9 cellular contexts compared by ENCODE assay signal in the genomic region with DNA sequence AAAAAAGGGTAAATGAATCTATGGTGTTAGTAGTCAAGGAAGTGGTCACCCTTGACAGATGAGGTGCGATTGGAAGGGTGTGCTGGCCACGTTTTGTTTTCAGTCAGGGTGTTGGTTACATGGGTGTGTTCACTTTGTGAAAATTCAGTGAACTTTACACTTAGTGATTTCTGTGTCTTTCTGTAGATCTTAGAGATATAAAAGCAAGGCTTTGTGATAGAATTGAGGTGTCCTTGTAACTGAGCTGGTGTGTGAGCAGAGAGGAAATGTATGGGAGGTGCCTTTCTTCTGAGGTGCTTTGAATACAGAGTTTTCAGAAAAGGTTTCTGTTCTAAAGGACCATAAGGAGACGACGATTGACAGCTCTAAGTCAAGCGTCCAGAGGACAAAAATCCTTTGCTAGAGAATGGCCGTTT.
A peak's percentile ranks its signal among the peaks of the same experiment; 100 is the strongest.
DNase-seq lines count a peak whose midpoint lies in the region; ATAC-seq and TF ChIP-seq lines count a peak whose summit lies in the region.
"Had no signal": no experiment of that assay in that cellular context is flagged by ENCODE, and none has a peak within 500 bp of the region (broad histone marks: within the 10 kb centered on the region; RNA-seq: fewer than 3 reads in every experiment).

No MANE protein-coding gene starts in this region.

- no peak overlapping the region for H2BK5ac ChIP-seq in IMR-90 (ENCODE audit: low read depth, low read length, poor library complexity, severe bottlenecking)

- no peaks in the 10 kb centered on the region for H3K27me3 ChIP-seq in CD8-positive, alpha-beta memory T cell (ENCODE audit: insufficient read depth, low read length, poor library complexity, severe bottlenecking)
- H3K27me3 ChIP-seq in IMR-90 (ENCODE audit: control insufficient read depth, insufficient read depth, low read length) = no peaks in the 10 kb centered on the region
- H3K27me3 ChIP-seq in endodermal cell (ENCODE audit: control insufficient read depth, insufficient read depth, low read length, poor library complexity, severe bottlenecking) = no peaks in the 10 kb centered on the region

- H3K14ac ChIP-seq in IMR-90 (replicated peaks; ENCODE audit: low read depth, low read length) = 0 out of 2 replicates have a peak overlapping the region, but pooled peaks have one; percentile 15

- H3K4me1 ChIP-seq in CD8-positive, alpha-beta memory T cell (ENCODE audit: insufficient read depth, low read length) = peaks cover 69% of the 10 kb centered on the region
- H3K4me1 ChIP-seq in IMR-90 (ENCODE audit: control insufficient read depth, insufficient read depth, low read length) (peaks cover 5% of the 10 kb centered on the region; the same call in 1 of the 2 replicates), endodermal cell (ENCODE audit: control insufficient read depth, insufficient read depth, low read length) (no peaks in the 10 kb centered on the region)

- H4K20me1 ChIP-seq in IMR-90 (ENCODE audit: insufficient read depth, low read length) = no peaks in the 10 kb centered on the region

- H3K9me3 ChIP-seq in CD8-positive, alpha-beta memory T cell (ENCODE audit: low read length) = no peaks in the 10 kb centered on the region
- no peaks in the 10 kb centered on the region for H3K9me3 ChIP-seq in IMR-90 (ENCODE audit: control insufficient read depth, insufficient read depth, low read length)
- no peaks in the 10 kb centered on the region for H3K9me3 ChIP-seq in endodermal cell (ENCODE audit: control insufficient read depth, low read length)

- 0 out of 4 replicates have a peak, but pooled peaks cover 0 to 3% of the 10 kb centered on the region in 2 experiments for H3K79me1 ChIP-seq in IMR-90 (ENCODE audit: low read depth in 1 of 2, low read length in 2 of 2)

- no peaks in the 10 kb centered on the region for H3K36me3 ChIP-seq in CD8-positive, alpha-beta memory T cell (ENCODE audit: insufficient read depth, low read length)
- H3K36me3 ChIP-seq in IMR-90 (ENCODE audit: control insufficient read depth, insufficient read depth, low read length) = peaks cover 2% of the 10 kb centered on the region; the same call in 1 of the 2 replicates
- peaks cover 5% of the 10 kb centered on the region for H3K36me3 ChIP-seq in endodermal cell (ENCODE audit: control insufficient read depth, insufficient read depth, low read length)

- no peaks in the 10 kb centered on the region for H3K9me3 Mint-ChIP-seq in CD8-positive, alpha-beta memory T cell
- H3K9me3 Mint-ChIP-seq in endodermal cell = no peaks in the 10 kb centered on the region

- H4K5ac ChIP-seq in IMR-90 (ENCODE audit: low read depth, low read length) = no peak overlapping the region

- H3K18ac ChIP-seq in IMR-90 (ENCODE audit: low read depth, low read length) = no peak overlapping the region

- H3K56ac ChIP-seq in IMR-90 (ENCODE audit: extremely low read depth, insufficient read depth, low read length) = no peak overlapping the region

- no CpG with 5 or more reads among the region's 6 CpGs for WGBS in IMR-90 (ENCODE audit: extremely low coverage in 2 of 2, insufficient read length in 1 of 2), 2 experiments
- 92% methylated on average over 6 of the region's 6 CpGs for WGBS in endodermal cell (ENCODE audit: insufficient coverage in 1 of 2, insufficient read length in 1 of 2), 2 experiments

- H2AFZ ChIP-seq in IMR-90 (replicated peaks; ENCODE audit: low read length, poor library complexity) = no peak overlapping the region

- no peak overlapping the region for H2BK20ac ChIP-seq in IMR-90 (ENCODE audit: low read depth, low read length)

- H2BK120ac ChIP-seq in IMR-90 (ENCODE audit: low read depth, low read length) = no peak overlapping the region

- POLR2A ChIA-PET in CD8-positive, alpha-beta memory T cell (lab: Charles Lee) = interaction anchor here (1.2 kb wide), 1 partner anchor 44 kb away, joined by 5 read pairs; no protein-coding TSS in a partner anchor
- POLR2A ChIA-PET in IMR-90 (lab: Charles Lee; ENCODE audit: unreplicated experiment) = no interaction called here

- no peak for TF ChIP-seq RAD21 in IMR-90 (IDR thresholded peaks at IDR 0.05; ENCODE audit: low read length)

- H3K36me3 Mint-ChIP-seq in CD8-positive, alpha-beta memory T cell = peaks cover 8 to 34% (median 8%) of the 10 kb centered on the region in 3 donors
- H3K36me3 Mint-ChIP-seq in endodermal cell (ENCODE audit: low read depth) = peaks cover 25% of the 10 kb centered on the region

- ATAC-seq in GM21526 (IDR thresholded peaks at IDR 0.05; ENCODE audit: low FRiP score, unreplicated experiment) (peak; percentile 70), IMR-90 (ENCODE audit: low read depth) (no peak)

- TF ChIP-seq CTCF in IMR-90 (conservative IDR thresholded peaks at IDR 0.05; ENCODE audit: low read depth, low read length) (no peak), endodermal cell (conservative IDR thresholded peaks at IDR 0.05) (no peak)

- peak overlapping the region; percentile 35 to 79 (median 70) for H3K4me3 Mint-ChIP-seq in CD8-positive, alpha-beta memory T cell
- H3K4me3 Mint-ChIP-seq in endodermal cell = no peak overlapping the region

- H3K9me1 ChIP-seq in IMR-90 (ENCODE audit: insufficient read depth, low read length) = no peaks in the 10 kb centered on the region

- H4K8ac ChIP-seq in IMR-90 (ENCODE audit: low read depth in 2 of 2, low read length in 2 of 2) = no peak overlapping the region

- H3K4me3 ChIP-seq in CD8-positive, alpha-beta memory T cell (ENCODE audit: low read length) = peak overlapping the region; percentile 7
- no peak overlapping the region for H3K4me3 ChIP-seq in IMR-90 (ENCODE audit: insufficient read depth, low read depth, low read length)
- no peak overlapping the region for H3K4me3 ChIP-seq in endodermal cell (ENCODE audit: low read length)

- TF ChIP-seq POLR2A in IMR-90 (IDR thresholded peaks at IDR 0.05; ENCODE audit: low read depth, low read length) = no peak

- no peak overlapping the region for H4K91ac ChIP-seq in IMR-90 (ENCODE audit: insufficient read depth, low read depth, low read length)

- intact Hi-C loops in IMR-90 (cut with micrococcal nuclease) = no loop called here

- dilution Hi-C loops in IMR-90 (cut with HindIII; ENCODE audit: low sequenced_read_pairs, unreplicated experiment) = no loop called here

- H3K27ac Mint-ChIP-seq in CD8-positive, alpha-beta memory T cell = peak overlapping the region; percentile 72 to 97 (median 90)
- peak overlapping the region; percentile 41 for H3K27ac Mint-ChIP-seq in endodermal cell

- no peak overlapping the region for H2BK15ac ChIP-seq in IMR-90 (ENCODE audit: low read depth, low read length)

- CTCF ChIA-PET in CD8-positive, alpha-beta memory T cell (lab: Charles Lee) = interaction anchor here (1.0 to 2.1 kb wide), 2 partner anchors 91 to 150 kb away, joined by 3 to 4 read pairs; a partner anchor contains a TSS
- CTCF ChIA-PET in IMR-90 (lab: Yijun Ruan, JAX) = no interaction called here

- H3K4me1 Mint-ChIP-seq in CD8-positive, alpha-beta memory T cell = peaks cover 79 to 95% (median 90%) of the 10 kb centered on the region in 3 donors
- H3K4me1 Mint-ChIP-seq in endodermal cell = peaks cover 14% of the 10 kb centered on the region

- in situ Hi-C loops in IMR-90 (cut with MboI; ENCODE audit: low sequenced_read_pairs) = no loop called here

- H3K9ac ChIP-seq in IMR-90 (ENCODE audit: low read depth, low read length) = no peak overlapping the region
- H3K9ac ChIP-seq in endodermal cell (ENCODE audit: extremely low read depth, low read length, poor library complexity, severe bottlenecking) = no peak overlapping the region

- DNase-seq in CD8-positive, alpha-beta memory T cell = peak; percentile 26 to 86 (median 82)
- no peak for DNase-seq in IMR-90
- no peak for DNase-seq in endodermal cell
- DNase-seq in NCI-H2029 (lab: John Stamatoyannopoulos, UW) = no peak
- DNase-seq in HuH-7.5 (ENCODE audit: low spot score) = no peak
- DNase-seq in OCI-M2 (lab: John Stamatoyannopoulos, UW; ENCODE audit: unreplicated experiment) = no peak
- DNase-seq in SHP77 treated with DMSO at 0.1 percent for 48 hours (lab: John Stamatoyannopoulos, UW) = no peak
- DNase-seq: DND-41 had no signal

- H2AK5ac ChIP-seq in IMR-90 (ENCODE audit: low read depth, low read length) = no peak overlapping the region

- no peaks in the 10 kb centered on the region for H3K27me3 Mint-ChIP-seq in CD8-positive, alpha-beta memory T cell
- no peaks in the 10 kb centered on the region for H3K27me3 Mint-ChIP-seq in endodermal cell (ENCODE audit: insufficient read depth)

- H3K23ac ChIP-seq in IMR-90 (ENCODE audit: low read depth, low read length) = no peak overlapping the region

- peak overlapping the region; percentile 52 for H3K27ac ChIP-seq in CD8-positive, alpha-beta memory T cell (ENCODE audit: low read depth, low read length)
- H3K27ac ChIP-seq in IMR-90 (ENCODE audit: insufficient read depth, low read length) (no peak overlapping the region), endodermal cell (ENCODE audit: low read depth, low read length) (no peak overlapping the region)

- no peak overlapping the region for H2AK9ac ChIP-seq in IMR-90 (replicated peaks; ENCODE audit: low read depth, low read length, poor library complexity)

- no TSS peak for BruUV-seq in IMR-90 (replicated peaks; lab: Mats Ljungman, UMichigan)

- H3K4me2 ChIP-seq in IMR-90 (ENCODE audit: low read depth, low read length) = no peak overlapping the region

- no peak overlapping the region for H3K4ac ChIP-seq in IMR-90 (ENCODE audit: low read depth, low read length)

TF ChIP-seq in IMR-90, 13 proteins besides CTCF, POLR2A, EP300 and RAD21 (continues in another document):
- TF ChIP-seq BHLHE40 (IDR thresholded peaks at IDR 0.05; ENCODE audit: low read depth, low read length) = no peak
- no peak for TF ChIP-seq MXI1 (IDR thresholded peaks at IDR 0.05; ENCODE audit: borderline replicate concordance, low read depth, low read length)
- no peak for TF ChIP-seq CHD1 (IDR thresholded peaks at IDR 0.05; ENCODE audit: low read depth, low read length)
- TF ChIP-seq, protein P1, sequence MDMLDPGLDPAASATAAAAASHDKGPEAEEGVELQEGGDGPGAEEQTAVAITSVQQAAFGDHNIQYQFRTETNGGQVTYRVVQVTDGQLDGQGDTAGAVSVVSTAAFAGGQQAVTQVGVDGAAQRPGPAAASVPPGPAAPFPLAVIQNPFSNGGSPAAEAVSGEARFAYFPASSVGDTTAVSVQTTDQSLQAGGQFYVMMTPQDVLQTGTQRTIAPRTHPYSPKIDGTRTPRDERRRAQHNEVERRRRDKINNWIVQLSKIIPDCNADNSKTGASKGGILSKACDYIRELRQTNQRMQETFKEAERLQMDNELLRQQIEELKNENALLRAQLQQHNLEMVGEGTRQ (IDR thresholded peaks at IDR 0.05; ENCODE audit: low read depth, low read length) = no peak
- TF ChIP-seq, protein P2, sequence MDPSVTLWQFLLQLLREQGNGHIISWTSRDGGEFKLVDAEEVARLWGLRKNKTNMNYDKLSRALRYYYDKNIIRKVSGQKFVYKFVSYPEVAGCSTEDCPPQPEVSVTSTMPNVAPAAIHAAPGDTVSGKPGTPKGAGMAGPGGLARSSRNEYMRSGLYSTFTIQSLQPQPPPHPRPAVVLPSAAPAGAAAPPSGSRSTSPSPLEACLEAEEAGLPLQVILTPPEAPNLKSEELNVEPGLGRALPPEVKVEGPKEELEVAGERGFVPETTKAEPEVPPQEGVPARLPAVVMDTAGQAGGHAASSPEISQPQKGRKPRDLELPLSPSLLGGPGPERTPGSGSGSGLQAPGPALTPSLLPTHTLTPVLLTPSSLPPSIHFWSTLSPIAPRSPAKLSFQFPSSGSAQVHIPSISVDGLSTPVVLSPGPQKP (IDR thresholded peaks at IDR 0.05; ENCODE audit: borderline replicate concordance, low read depth, low read length) = no peak

Comparison
In these comparisons a context has a peak if more than half of its experiments do, and no peak if none do; other contexts are left out.
1. DNase-seq: peak in CD8-positive, alpha-beta memory T cell (5 of 5); none in IMR-90 (single experiment), endodermal cell (single experiment), NCI-H2029 (single experiment), HuH-7.5 (single experiment), OCI-M2 (single experiment) and SHP77 treated with DMSO at 0.1 percent for 48 hours (single experiment).